In genomic region chr6:145814035-145814500, GRCh38 we compare ENCODE assay signal across 8 cellular contexts. TPM values are rescaled to one million over a fixed set of nuclear protein-coding genes. Genes with fewer than 3 reads are reported as not detected.
DNase-seq lines count a peak whose midpoint lies in the region; ATAC-seq, FAIRE-seq and TF ChIP-seq lines count a peak whose summit lies in the region.

No MANE protein-coding gene starts in this region.

- no peaks in the 10 kb centered on the region for H3K27me3 ChIP-seq in neutrophil

- H3K9me3 ChIP-seq in neutrophil: no peaks in the 10 kb centered on the region

- peaks cover 9% of the 10 kb centered on the region for H3K4me1 Mint-ChIP-seq in activated T-helper 17 cell treated with anti-CD3 and anti-CD28 coated beads, Interleukin-2, amount 50 U/mL, for 72 hours

- peak; percentile 26 for ATAC-seq in HG02970 (IDR thresholded peaks at IDR 0.05; ENCODE audit: low FRiP score, unreplicated experiment)
- peak; percentile 1 for ATAC-seq in activated T-helper 17 cell treated with anti-CD3 and anti-CD28 coated beads, Interleukin-2, amount 50 U/mL, for 72 hours (replicated peaks)

- no peaks in the 10 kb centered on the region for H3K9me3 Mint-ChIP-seq in activated T-helper 17 cell treated with anti-CD3 and anti-CD28 coated beads, Interleukin-2, amount 50 U/mL, for 72 hours

- H3K27ac Mint-ChIP-seq in activated T-helper 17 cell treated with anti-CD3 and anti-CD28 coated beads, Interleukin-2, amount 50 U/mL, for 72 hours: peak overlapping the region; percentile 26

- H3K36me3 Mint-ChIP-seq in activated T-helper 17 cell treated with anti-CD3 and anti-CD28 coated beads, Interleukin-2, amount 50 U/mL, for 72 hours (ENCODE audit: low read depth): no peaks in the 10 kb centered on the region

- peaks cover 27 to 34% of the 10 kb centered on the region in 2 experiments for H3K4me1 ChIP-seq in neutrophil (ENCODE audit: control insufficient read depth in 1 of 2, insufficient read depth in 1 of 2, low read depth in 1 of 2, low read length in 1 of 2)

- H3K27ac ChIP-seq in neutrophil: peak overlapping the region; percentile 93

- H3K27me3 Mint-ChIP-seq in activated T-helper 17 cell treated with anti-CD3 and anti-CD28 coated beads, Interleukin-2, amount 50 U/mL, for 72 hours: no peaks in the 10 kb centered on the region

- peak; percentile 54 for FAIRE-seq in GM18507 (lab: Jason Lieb, UNC)

- peak overlapping the region; percentile 84 to 88 for H3K4me3 ChIP-seq in neutrophil (ENCODE audit: low read depth in 1 of 2, low read length in 1 of 2)

- H3K36me3 ChIP-seq in neutrophil: no peaks in the 10 kb centered on the region

- DNase-seq in AG08396 (ENCODE audit: low spot score) (peak; percentile 18), GM18507 (ENCODE audit: extremely low spot score, insufficient read length, low read depth) (no peak), NCI-H446 treated with DMSO at 0.1 percent for 48 hours (lab: John Stamatoyannopoulos, UW) (peak; percentile 3), glomerular endothelial cell (ENCODE audit: extremely low read depth, low read depth, low spot score) (peak; percentile 42), superior temporal gyrus (ENCODE audit: extremely low spot score) (no peak)

- H3K4me3 Mint-ChIP-seq in activated T-helper 17 cell treated with anti-CD3 and anti-CD28 coated beads, Interleukin-2, amount 50 U/mL, for 72 hours: peak overlapping the region; percentile 81

- TF ChIP-seq CTCF in neutrophil (IDR thresholded peaks at IDR 0.05): no peak

RNA-seq across cellular contexts. Expression of gene FBXO30, which starts 0.5 kb away (rescaled TPM):
- total RNA-seq in activated T-helper 17 cell treated with anti-CD3 and anti-CD28 coated beads, Interleukin-2, amount 50 U/mL, for 72 hours: 1 to 10 TPM; 3.6 to 4.8 TPM
- total RNA-seq in glomerular endothelial cell: 7.6 and 8.0 TPM in 2 replicates

Comparison
In these comparisons a context has a peak if more than half of its experiments do, and no peak if none do; other contexts are left out.
1. DNase-seq: peak in AG08396 (single experiment), NCI-H446 treated with DMSO at 0.1 percent for 48 hours (single experiment) and glomerular endothelial cell (single experiment); none in GM18507 (single experiment) and superior temporal gyrus (single experiment).